Comparison of ENCODE assay signal across 18 cellular contexts in genomic region chr5:84494453-84494852, GRCh38.
DNase-seq lines count a peak whose midpoint lies in the region; ATAC-seq and TF ChIP-seq lines count a peak whose summit lies in the region.
"Had no signal": no experiment of that assay in that cellular context is flagged by ENCODE, and none has a peak within 500 bp of the region (broad histone marks: within the 10 kb centered on the region; RNA-seq: fewer than 3 reads in every experiment).

No MANE protein-coding gene starts in this region.

- peaks cover 6% of the 10 kb centered on the region for H3K36me3 Mint-ChIP-seq in chondrocyte (ENCODE audit: low read depth)
- H3K36me3 Mint-ChIP-seq: activated naive CD8-positive, alpha-beta T cell treated with anti-CD3 and anti-CD28 coated beads for 36 hours had no signal

- H3K9me3 Mint-ChIP-seq in chondrocyte (ENCODE audit: low read depth) = no peaks in the 10 kb centered on the region
- H3K9me3 Mint-ChIP-seq: activated naive CD8-positive, alpha-beta T cell treated with anti-CD3 and anti-CD28 coated beads for 36 hours had no signal

- no peaks in the 10 kb centered on the region for H3K27me3 Mint-ChIP-seq in chondrocyte (ENCODE audit: low read depth)
- H3K27me3 Mint-ChIP-seq: activated CD4-positive, alpha-beta T cell treated with anti-CD3 and anti-CD28 coated beads for 36 hours; activated naive CD8-positive, alpha-beta T cell treated with anti-CD3 and anti-CD28 coated beads for 36 hours; T-helper 17 cell had no signal

- ATAC-seq in HG03025 (IDR thresholded peaks at IDR 0.05; ENCODE audit: low FRiP score, unreplicated experiment) = no peak
- ATAC-seq: activated CD4-positive, alpha-beta T cell treated with anti-CD3 and anti-CD28 coated beads for 36 hours; mucosa of descending colon; T-helper 17 cell had no signal

- intact Hi-C loops in posterior cingulate gyrus (cut with DNase I) = no loop called here

- TF ChIP-seq CTCF in chondrocyte (IDR thresholded peaks at IDR 0.05) = no peak

- peaks cover 7% of the 10 kb centered on the region for H3K4me1 Mint-ChIP-seq in chondrocyte (ENCODE audit: low read depth)
- H3K4me1 Mint-ChIP-seq: activated CD4-positive, alpha-beta T cell treated with anti-CD3 and anti-CD28 coated beads for 36 hours; activated naive CD8-positive, alpha-beta T cell treated with anti-CD3 and anti-CD28 coated beads for 36 hours; T-helper 17 cell had no signal

- DNase-seq in COLO829 (ENCODE audit: low spot score) = peak; percentile 1
- DNase-seq in NCI-H226 = peak; percentile 90
- DNase-seq in chondrocyte (ENCODE audit: low spot score) = no peak
- DNase-seq in myocyte (ENCODE audit: low read depth) = peak; percentile 90
- DNase-seq in SIG-M5 (lab: John Stamatoyannopoulos, UW) = no peak
- DNase-seq in posterior cingulate gyrus = no peak
- no peak for DNase-seq in NOMO-1 (lab: John Stamatoyannopoulos, UW; ENCODE audit: unreplicated experiment in 2 of 2)
- DNase-seq: activated CD4-positive, alpha-beta T cell treated with anti-CD3 and anti-CD28 coated beads for 36 hours; activated naive CD8-positive, alpha-beta T cell treated with anti-CD3 and anti-CD28 coated beads for 36 hours; activated T-cell treated with anti-CD3 and anti-CD28 coated beads for 4 hours; mucosa of descending colon; NCI-H1105 treated with DMSO at 0.1 percent for 48 hours; NCI-H446 treated with DMSO at 0.1 percent for 48 hours; OCI-M1; stimulated activated CD8-positive, alpha-beta memory T cell treated with anti-CD3 and anti-CD28 coated beads, Interleukin-4, amount 100 ng/mL, for 48 hours; T-helper 17 cell; upper lobe of left lung had no signal

- H3K4me3 Mint-ChIP-seq in chondrocyte (ENCODE audit: unreplicated experiment) = no peak overlapping the region
- H3K4me3 Mint-ChIP-seq: activated CD4-positive, alpha-beta T cell treated with anti-CD3 and anti-CD28 coated beads for 36 hours; activated naive CD8-positive, alpha-beta T cell treated with anti-CD3 and anti-CD28 coated beads for 36 hours; T-helper 17 cell had no signal

- peak overlapping the region; percentile 87 for H3K27ac Mint-ChIP-seq in chondrocyte (ENCODE audit: unreplicated experiment)
- H3K27ac Mint-ChIP-seq: activated CD4-positive, alpha-beta T cell treated with anti-CD3 and anti-CD28 coated beads for 36 hours; activated naive CD8-positive, alpha-beta T cell treated with anti-CD3 and anti-CD28 coated beads for 36 hours; T-helper 17 cell had no signal

Comparison
In these comparisons a context has a peak if more than half of its experiments do, and no peak if none do; other contexts are left out.
1. DNase-seq: peak in COLO829 (single experiment), NCI-H226 (single experiment) and myocyte (single experiment); none in chondrocyte (single experiment), SIG-M5 (single experiment), posterior cingulate gyrus (0 of 10) and NOMO-1 (0 of 2).